10 cellular contexts compared by ENCODE assay signal in genomic region chr19:3504723-3505122, GRCh38. TPM values are rescaled to one million over a fixed set of nuclear protein-coding genes. Genes with fewer than 3 reads are reported as not detected.
DNase-seq lines count a peak whose midpoint lies in the region; ATAC-seq and TF ChIP-seq lines count a peak whose summit lies in the region.
"Had no signal": no experiment of that assay in that cellular context is flagged by ENCODE, and none has a peak within 500 bp of the region (broad histone marks: within the 10 kb centered on the region; RNA-seq: fewer than 3 reads in every experiment).

No MANE protein-coding gene starts in this region.

- peak overlapping the region; percentile 57 for H3K27ac Mint-ChIP-seq in CD8-positive, alpha-beta T cell
- peak overlapping the region; percentile 24 for H3K27ac Mint-ChIP-seq in activated T-helper 1 cell treated with anti-CD3 and anti-CD28 coated beads, Interleukin-12 subunit alpha, Interleukin-12 subunit beta, Interleukin-2, Interleukin-4 antibody, amounts not matched to agents 30 ng/mL and 10 ng/mL and 1 ng/mL, durations not matched to agents 14 hours and 24 hours and 36 hours

- H3K4me1 Mint-ChIP-seq in CD8-positive, alpha-beta T cell (ENCODE audit: low read depth), result peaks cover 45% of the 10 kb centered on the region
- H3K4me1 Mint-ChIP-seq in activated T-helper 1 cell treated with anti-CD3 and anti-CD28 coated beads, Interleukin-12 subunit alpha, Interleukin-12 subunit beta, Interleukin-2, Interleukin-4 antibody, amounts not matched to agents 30 ng/mL and 10 ng/mL and 1 ng/mL, durations not matched to agents 14 hours and 24 hours and 36 hours (ENCODE audit: low read depth), result peaks cover 37% of the 10 kb centered on the region

- POLR2A ChIA-PET in CD8-positive, alpha-beta T cell (lab: Charles Lee), result interaction anchor here (0.6 kb wide), 1 partner anchor 563 kb away, joined by 3 read pairs; no protein-coding TSS in a partner anchor

- H3K27me3 ChIP-seq in CD8-positive, alpha-beta T cell (ENCODE audit: insufficient read depth, low read length), result no peaks in the 10 kb centered on the region
- H3K27me3 ChIP-seq: SJCRH30 had no signal

- H3K4me3 Mint-ChIP-seq in CD8-positive, alpha-beta T cell, result peak overlapping the region; percentile 85
- peak overlapping the region; percentile 87 for H3K4me3 Mint-ChIP-seq in activated T-helper 1 cell treated with anti-CD3 and anti-CD28 coated beads, Interleukin-12 subunit alpha, Interleukin-12 subunit beta, Interleukin-2, Interleukin-4 antibody, amounts not matched to agents 30 ng/mL and 10 ng/mL and 1 ng/mL, durations not matched to agents 14 hours and 24 hours and 36 hours

- ATAC-seq in CD8-positive, alpha-beta T cell, result no peak
- ATAC-seq in HG03439 (IDR thresholded peaks at IDR 0.05; ENCODE audit: unreplicated experiment) (no peak), HG02623 (IDR thresholded peaks at IDR 0.05; ENCODE audit: unreplicated experiment) (no peak)

- CTCF ChIA-PET in CD8-positive, alpha-beta T cell (lab: Charles Lee), result interaction anchor here (0.7 to 1.4 kb wide), 2 partner anchors 13 to 32 kb away, joined by 3 to 4 read pairs; no protein-coding TSS in a partner anchor

- H3K27ac ChIP-seq in CD8-positive, alpha-beta T cell (ENCODE audit: low read depth, low read length), result no peak overlapping the region
- H3K27ac ChIP-seq in mesodermal cell (ENCODE audit: low read depth, low read length, severe bottlenecking), result peak overlapping the region; percentile 41

- DNase-seq in CD8-positive, alpha-beta T cell, result no peak
- DNase-seq in Jurkat, Clone E6-1 (ENCODE audit: low read depth, low spot score), result no peak
- DNase-seq in activated T-helper 1 cell treated with anti-CD3 and anti-CD28 coated beads, Interleukin-12 subunit alpha, Interleukin-12 subunit beta, Interleukin-2, Interleukin-4 antibody, amounts not matched to agents 30 ng/mL and 10 ng/mL and 1 ng/mL, durations not matched to agents 14 hours and 24 hours and 36 hours (ENCODE audit: low spot score), result no peak
- DNase-seq in D341Med (ENCODE audit: low spot score) (no peak), DMS 273 (lab: John Stamatoyannopoulos, UW; ENCODE audit: unreplicated experiment) (no peak)

- H3K9me3 ChIP-seq in CD8-positive, alpha-beta T cell (ENCODE audit: low read length), result no peaks in the 10 kb centered on the region
- H3K9me3 ChIP-seq in mesodermal cell (ENCODE audit: control insufficient read depth, low read length), result no peaks in the 10 kb centered on the region
- H3K9me3 ChIP-seq: SJCRH30 had no signal

- no peaks in the 10 kb centered on the region for H3K9me3 Mint-ChIP-seq in CD8-positive, alpha-beta T cell
- H3K9me3 Mint-ChIP-seq in activated T-helper 1 cell treated with anti-CD3 and anti-CD28 coated beads, Interleukin-12 subunit alpha, Interleukin-12 subunit beta, Interleukin-2, Interleukin-4 antibody, amounts not matched to agents 30 ng/mL and 10 ng/mL and 1 ng/mL, durations not matched to agents 14 hours and 24 hours and 36 hours, result no peaks in the 10 kb centered on the region

- H3K4me3 ChIP-seq in CD8-positive, alpha-beta T cell (ENCODE audit: low read depth, low read length), result no peak overlapping the region
- peak overlapping the region; percentile 83; the same call in 1 of the 2 replicates for H3K4me3 ChIP-seq in Jurkat, Clone E6-1 (ENCODE audit: low read length)
- no peak overlapping the region for H3K4me3 ChIP-seq in mesodermal cell (ENCODE audit: extremely low read depth, insufficient read depth, low read length, poor library complexity, severe bottlenecking)

- H3K36me3 ChIP-seq in CD8-positive, alpha-beta T cell (ENCODE audit: insufficient read depth, low read length), result no peaks in the 10 kb centered on the region
- H3K36me3 ChIP-seq in mesodermal cell (ENCODE audit: control insufficient read depth, insufficient read depth, low read length), result peaks cover 15% of the 10 kb centered on the region
- H3K36me3 ChIP-seq: SJCRH30 had no signal

- intact Hi-C loops in CD8-positive, alpha-beta T cell (cut with DNase I, micrococcal nuclease), result loop anchor here (5.0 to 10.0 kb wide), 6 partner anchors 258 to 1642 kb away; partner anchors contain the start of genes APBA3 (in 1 of the 2), KLF16 (in 1 of the 2), MRPL54 (in 1 of the 2) and NCLN (in 1 of the 2)
- intact Hi-C loops in activated T-helper 1 cell treated with anti-CD3 and anti-CD28 coated beads, Interleukin-12 subunit alpha, Interleukin-12 subunit beta, Interleukin-2, Interleukin-4 antibody, amounts not matched to agents 30 ng/mL and 10 ng/mL and 1 ng/mL, durations not matched to agents 14 hours and 24 hours and 36 hours (cut with micrococcal nuclease), result loop anchor here (5.0 kb wide), 1 partner anchor 1342 kb away; the partner anchor contains the start of gene DOT1L

- no peak for TF ChIP-seq CTCF in CD8-positive, alpha-beta T cell (IDR thresholded peaks at IDR 0.05)

- peaks cover 38% of the 10 kb centered on the region for H3K4me1 ChIP-seq in CD8-positive, alpha-beta T cell (ENCODE audit: insufficient read depth, low read length)
- H3K4me1 ChIP-seq in mesodermal cell (ENCODE audit: control insufficient read depth, insufficient read depth, low read length, poor library complexity, severe bottlenecking), result peaks cover 31% of the 10 kb centered on the region
- H3K4me1 ChIP-seq: SJCRH30 had no signal

- no peaks in the 10 kb centered on the region for H3K27me3 Mint-ChIP-seq in CD8-positive, alpha-beta T cell (ENCODE audit: low read depth)
- H3K27me3 Mint-ChIP-seq in activated T-helper 1 cell treated with anti-CD3 and anti-CD28 coated beads, Interleukin-12 subunit alpha, Interleukin-12 subunit beta, Interleukin-2, Interleukin-4 antibody, amounts not matched to agents 30 ng/mL and 10 ng/mL and 1 ng/mL, durations not matched to agents 14 hours and 24 hours and 36 hours (ENCODE audit: insufficient read depth), result peaks cover 2% of the 10 kb centered on the region

- 95 to 100% methylated on average over 3 to 4 of the region's 5 CpGs for WGBS in mesodermal cell (ENCODE audit: insufficient coverage in 2 of 2), 2 experiments

- H3K36me3 Mint-ChIP-seq in CD8-positive, alpha-beta T cell, result peaks cover 28% of the 10 kb centered on the region
- H3K36me3 Mint-ChIP-seq in activated T-helper 1 cell treated with anti-CD3 and anti-CD28 coated beads, Interleukin-12 subunit alpha, Interleukin-12 subunit beta, Interleukin-2, Interleukin-4 antibody, amounts not matched to agents 30 ng/mL and 10 ng/mL and 1 ng/mL, durations not matched to agents 14 hours and 24 hours and 36 hours (ENCODE audit: low read depth), result peaks cover 6% of the 10 kb centered on the region

RNA-seq across cellular contexts. Expression of gene FZR1, which starts 1.4 kb away (rescaled TPM):
- total RNA-seq in CD8-positive, alpha-beta T cell, result 100 to 1,000 TPM; 130 to 142 TPM
- polyA plus RNA-seq in Jurkat, Clone E6-1 (2012; ENCODE audit: insufficient read depth, insufficient read length), result 55.9 TPM
- total RNA-seq in activated T-helper 1 cell treated with anti-CD3 and anti-CD28 coated beads, Interleukin-12 subunit alpha, Interleukin-12 subunit beta, Interleukin-2, Interleukin-4 antibody, amounts not matched to agents 30 ng/mL and 10 ng/mL and 1 ng/mL, durations not matched to agents 14 hours and 24 hours and 36 hours, result 41.1 and 45.3 TPM in 2 replicates
- polyA plus RNA-seq in mesodermal cell (2013, experiment 1 of 2), result 44.8 TPM
- polyA plus RNA-seq in mesodermal cell (2013, experiment 2 of 2), result 37.7 TPM

RNA-seq across cellular contexts. Expression of gene DOHH, which starts 4.2 kb away (rescaled TPM):
- 1 to 10 TPM; 3.4 to 3.9 TPM for total RNA-seq in CD8-positive, alpha-beta T cell
- 21.1 TPM for polyA plus RNA-seq in Jurkat, Clone E6-1 (2012; ENCODE audit: insufficient read depth, insufficient read length)
- 20.6 and 21.6 TPM in 2 replicates for total RNA-seq in activated T-helper 1 cell treated with anti-CD3 and anti-CD28 coated beads, Interleukin-12 subunit alpha, Interleukin-12 subunit beta, Interleukin-2, Interleukin-4 antibody, amounts not matched to agents 30 ng/mL and 10 ng/mL and 1 ng/mL, durations not matched to agents 14 hours and 24 hours and 36 hours
- polyA plus RNA-seq in mesodermal cell (2013, experiment 1 of 2), result 8.4 TPM
- 6.6 TPM for polyA plus RNA-seq in mesodermal cell (2013, experiment 2 of 2)

RNA-seq across cellular contexts. Expression of gene SMIM44, which starts 21.5 kb away (rescaled TPM):
- not detected for total RNA-seq in CD8-positive, alpha-beta T cell
- not detected for polyA plus RNA-seq in Jurkat, Clone E6-1 (2012; ENCODE audit: insufficient read depth, insufficient read length)
- not detected in 2 replicates for total RNA-seq in activated T-helper 1 cell treated with anti-CD3 and anti-CD28 coated beads, Interleukin-12 subunit alpha, Interleukin-12 subunit beta, Interleukin-2, Interleukin-4 antibody, amounts not matched to agents 30 ng/mL and 10 ng/mL and 1 ng/mL, durations not matched to agents 14 hours and 24 hours and 36 hours
- polyA plus RNA-seq in mesodermal cell (2013, experiment 1 of 2), result not detected
- polyA plus RNA-seq in mesodermal cell (2013, experiment 2 of 2), result not detected
- total RNA-seq: G401, SJCRH30 had no signal

RNA-seq across cellular contexts. Expression of gene SMIM24, which starts 24.4 kb away (rescaled TPM):
- under 1 TPM in 1 of 2 experiments, not detected in 1; 0.56 TPM for total RNA-seq in CD8-positive, alpha-beta T cell
- 30.0 TPM for polyA plus RNA-seq in Jurkat, Clone E6-1 (2012; ENCODE audit: insufficient read depth, insufficient read length)
- not detected in 2 replicates for total RNA-seq in activated T-helper 1 cell treated with anti-CD3 and anti-CD28 coated beads, Interleukin-12 subunit alpha, Interleukin-12 subunit beta, Interleukin-2, Interleukin-4 antibody, amounts not matched to agents 30 ng/mL and 10 ng/mL and 1 ng/mL, durations not matched to agents 14 hours and 24 hours and 36 hours
- polyA plus RNA-seq in mesodermal cell (2013, experiment 1 of 2), result 1.5 TPM
- 0.81 TPM for polyA plus RNA-seq in mesodermal cell (2013, experiment 2 of 2)
- total RNA-seq: SJCRH30 had no signal

RNA-seq across cellular contexts. Expression of gene TEKTIP1, which starts 34.3 kb away (rescaled TPM):
- total RNA-seq in CD8-positive, alpha-beta T cell, result 1 to 10 TPM; 5.2 to 6.4 TPM
- polyA plus RNA-seq in Jurkat, Clone E6-1 (2012; ENCODE audit: insufficient read depth, insufficient read length), result 3.6 TPM
- 1.4 and 1.7 TPM in 2 replicates for total RNA-seq in activated T-helper 1 cell treated with anti-CD3 and anti-CD28 coated beads, Interleukin-12 subunit alpha, Interleukin-12 subunit beta, Interleukin-2, Interleukin-4 antibody, amounts not matched to agents 30 ng/mL and 10 ng/mL and 1 ng/mL, durations not matched to agents 14 hours and 24 hours and 36 hours
- polyA plus RNA-seq in mesodermal cell (2013, experiment 1 of 2), result not detected
- 1.2 TPM for polyA plus RNA-seq in mesodermal cell (2013, experiment 2 of 2)
- total RNA-seq: G401, SJCRH30 had no signal
